In genomic region chr2:127143851-127144782, GRCh38 we compare ENCODE assay signal across 12 cellular contexts. TPM values are rescaled to one million over a fixed set of nuclear protein-coding genes. Genes with fewer than 3 reads are reported as not detected.
A peak's percentile ranks its signal among the peaks of the same experiment; 100 is the strongest.
DNase-seq lines count a peak whose midpoint lies in the region; ATAC-seq, FAIRE-seq and TF ChIP-seq lines count a peak whose summit lies in the region.
"Had no signal": no experiment of that assay in that cellular context is flagged by ENCODE, and none has a peak within 500 bp of the region (broad histone marks: within the 10 kb centered on the region; RNA-seq: fewer than 3 reads in every experiment).

No MANE protein-coding gene starts in this region.

- DNase-seq in ACHN (peak; percentile 16), SK-MEL-5 (ENCODE audit: low read depth, low spot score) (peak; percentile 59), fibroblast of mammary gland (ENCODE audit: low read depth) (peak; percentile 88), nephron progenitor cell (no peak), iPS-NIHi11 (ENCODE audit: low spot score) (no peak), GM12891 (ENCODE audit: insufficient read length, low spot score) (no peak)
- DNase-seq: activated naive CD4-positive, alpha-beta T cell treated with anti-CD3 and anti-CD28 coated beads for 36 hours; SHP77 had no signal

- H3K4me1 Mint-ChIP-seq in nephron progenitor cell: peaks cover 36% of the 10 kb centered on the region

- FAIRE-seq in GM12891 (lab: Jason Lieb, UNC): no peak
- FAIRE-seq: HTR-8/SVneo had no signal

- ATAC-seq in HG03460 (IDR thresholded peaks at IDR 0.05; ENCODE audit: unreplicated experiment) (no peak), HG03045 (IDR thresholded peaks at IDR 0.05; ENCODE audit: unreplicated experiment) (no peak)
- ATAC-seq: CD8-positive, alpha-beta T cell had no signal

- in situ Hi-C loops in ACHN (cut with HindIII; ENCODE audit: low pct_ligation_motif_present, low pct_unique_long_range_greater_than_20kb, low sequenced_read_pairs): no loop called here
- in situ Hi-C loops in SK-MEL-5 (cut with HindIII; ENCODE audit: low pct_unique_long_range_greater_than_20kb, low sequenced_read_pairs): no loop called here

- H3K27me3 Mint-ChIP-seq in nephron progenitor cell (ENCODE audit: low read depth, poor library complexity): peaks cover 7% of the 10 kb centered on the region

- H3K4me3 Mint-ChIP-seq in nephron progenitor cell: no peak overlapping the region
- H3K4me3 Mint-ChIP-seq: activated naive CD4-positive, alpha-beta T cell treated with anti-CD3 and anti-CD28 coated beads for 36 hours; CD8-positive, alpha-beta T cell had no signal

- H3K27ac Mint-ChIP-seq in nephron progenitor cell: peak overlapping the region; percentile 76
- H3K27ac Mint-ChIP-seq: activated naive CD4-positive, alpha-beta T cell treated with anti-CD3 and anti-CD28 coated beads for 36 hours; CD8-positive, alpha-beta T cell had no signal

- no peak for TF ChIP-seq CTCF in fibroblast of mammary gland (conservative IDR thresholded peaks at IDR 0.05; ENCODE audit: control insufficient read depth, insufficient read depth, low read depth, low read length)
- no peak for TF ChIP-seq CTCF in nephron progenitor cell (IDR thresholded peaks at IDR 0.05)

- peaks cover 6% of the 10 kb centered on the region for H3K9me3 Mint-ChIP-seq in nephron progenitor cell
- H3K9me3 Mint-ChIP-seq: activated naive CD4-positive, alpha-beta T cell treated with anti-CD3 and anti-CD28 coated beads for 36 hours; CD8-positive, alpha-beta T cell had no signal

- peaks cover 6% of the 10 kb centered on the region for H3K36me3 Mint-ChIP-seq in nephron progenitor cell (ENCODE audit: low read depth)
- H3K36me3 Mint-ChIP-seq: CD8-positive, alpha-beta T cell had no signal

- H3K4me3 ChIP-seq in fibroblast of mammary gland (ENCODE audit: control insufficient read depth, low read depth, low read length): no peak overlapping the region

- no peak for TF ChIP-seq POLR2A in GM12891 (IDR thresholded peaks at IDR 0.05; ENCODE audit: low read depth, low read length)

TF ChIP-seq in GM12891, 5 proteins besides CTCF, POLR2A, EP300 and RAD21:
- TF ChIP-seq PAX5 (IDR thresholded peaks at IDR 0.05; ENCODE audit: insufficient read depth, low read length, severe bottlenecking) (no peak), POLR2AphosphoS5 (IDR thresholded peaks at IDR 0.05; ENCODE audit: low read depth, low read length) (no peak), TAF1 (IDR thresholded peaks at IDR 0.05; ENCODE audit: low read depth, low read length) (no peak), SPI1 (IDR thresholded peaks at IDR 0.05; ENCODE audit: low read depth, low read length) (no peak), POU2F2 (IDR thresholded peaks at IDR 0.05; ENCODE audit: low read depth, low read length) (no peak)

RNA-seq across cellular contexts. Expression of gene BIN1, which starts 37.2 kb away (rescaled TPM):
- 1.7 and 2.2 TPM in 2 replicates for total RNA-seq in SK-MEL-5 (2014; rRNA removed; shearing (Covaris generic))
- polyA plus RNA-seq in SK-MEL-5 (2015; cell fraction: cytosol; rRNA removed): 2.7 and 3.0 TPM in 2 replicates
- 3.0 TPM in 2 replicates for polyA plus RNA-seq in SK-MEL-5 (2015; cell fraction: nucleus; rRNA removed)
- 37.7 TPM for polyA plus RNA-seq in GM12891 (2012; ENCODE audit: low read depth, missing spikeins)

Comparison
In these comparisons a context has a peak if more than half of its experiments do, and no peak if none do; other contexts are left out.
1. DNase-seq: peak in ACHN (single experiment), SK-MEL-5 (single experiment) and fibroblast of mammary gland (single experiment); none in nephron progenitor cell (single experiment), iPS-NIHi11 (single experiment) and GM12891 (single experiment).